16 cellular contexts compared by ENCODE assay signal in genomic region chr5:142825378-142826089, GRCh38. TPM values are rescaled to one million over a fixed set of nuclear protein-coding genes. Genes with fewer than 3 reads are reported as not detected.
A peak's percentile ranks its signal among the peaks of the same experiment; 100 is the strongest.
DNase-seq lines count a peak whose midpoint lies in the region; ATAC-seq and TF ChIP-seq lines count a peak whose summit lies in the region.
"Had no signal": no experiment of that assay in that cellular context is flagged by ENCODE, and none has a peak within 500 bp of the region (broad histone marks: within the 10 kb centered on the region; RNA-seq: fewer than 3 reads in every experiment).

No MANE protein-coding gene starts in this region.

- intact Hi-C loops in heart right ventricle (cut with DNase I) = loop anchor here in 3 of 10 donors (5.0 kb wide), 3 partner anchors 37 to 53 kb away; partner anchors contain the start of gene ARHGAP26 (in 1 of the 3)
- intact Hi-C loops in sigmoid colon (cut with DNase I) = loop anchor here (5.0 kb wide), 1 partner anchor 53 kb away; the partner anchor contains the start of gene ARHGAP26

- H3K4me1 ChIP-seq in heart right ventricle (peaks cover 24 to 97% (median 79%) of the 10 kb centered on the region in 9 donors), sigmoid colon (peaks cover 0 to 56% (median 44%) of the 10 kb centered on the region in 4 donors)

- TF ChIP-seq CTCF in heart right ventricle (IDR thresholded peaks at IDR 0.05) (no peak), sigmoid colon (IDR thresholded peaks at IDR 0.05) (no peak)

- ATAC-seq in heart right ventricle = peak; percentile 64 to 85 (median 78)
- ATAC-seq in GM19328 (IDR thresholded peaks at IDR 0.05; ENCODE audit: unreplicated experiment) = no peak
- ATAC-seq in stimulated activated memory B cell treated with anti-CD40 and anti-IgM and Interleukin-4, amounts not matched to agents 10 μg/mL and 1 μg/mL and 100 μg/mL, for 72 hours = no peak
- ATAC-seq: T-helper 17 cell had no signal

- H3K27ac Mint-ChIP-seq in stimulated activated memory B cell treated with anti-CD40 and anti-IgM and Interleukin-4, amounts not matched to agents 10 μg/mL and 1 μg/mL and 100 μg/mL, for 72 hours = no peak overlapping the region
- H3K27ac Mint-ChIP-seq: T-helper 17 cell had no signal

- H3K36me3 ChIP-seq in heart right ventricle (no peaks in the 10 kb centered on the region), sigmoid colon (no peaks in the 10 kb centered on the region)
- H3K36me3 ChIP-seq: BE2C had no signal

- H3K4me1 Mint-ChIP-seq in stimulated activated memory B cell treated with anti-CD40 and anti-IgM and Interleukin-4, amounts not matched to agents 10 μg/mL and 1 μg/mL and 100 μg/mL, for 72 hours = peaks cover 12% of the 10 kb centered on the region

- DNase-seq in ELF-1 (ENCODE audit: low read depth, low spot score) (peak; percentile 30), SW480 (ENCODE audit: low spot score) (peak; percentile 77), heart right ventricle (peak in 1 of 2 donors; percentile 72), sigmoid colon (no peak), NCI-H1105 (lab: John Stamatoyannopoulos, UW) (no peak)
- DNase-seq in activated CD4-positive, alpha-beta T cell treated with anti-CD3 and anti-CD28 coated beads, Interleukin-2, amount 50 U/mL, for 48 hours = no peak
- DNase-seq: activated naive CD8-positive, alpha-beta T cell treated with anti-CD3 and anti-CD28 coated beads, Interleukin-2, amount 10 ng/mL, durations not matched to agents 7 days and 5 days; BE2C; dorsolateral prefrontal cortex; GF-D8; Karpas-422; NCI-H2107; occipital lobe; T-helper 17 cell had no signal

- TF ChIP-seq POLR2A in sigmoid colon (IDR thresholded peaks at IDR 0.05) = no peak

- H3K9me3 ChIP-seq in heart right ventricle (peaks cover 0 to 10% (median 0%) of the 10 kb centered on the region in 11 donors), sigmoid colon (peaks cover 0 to 4% (median 0%) of the 10 kb centered on the region in 4 donors)
- H3K9me3 ChIP-seq: BE2C had no signal

- peak overlapping the region in 9 of 10 donors; percentile 57 to 76 (median 65) for H3K27ac ChIP-seq in heart right ventricle
- peak overlapping the region; percentile 28 to 50 (median 38) for H3K27ac ChIP-seq in sigmoid colon

- no peak for TF ChIP-seq EP300 in sigmoid colon (IDR thresholded peaks at IDR 0.05)

- no peak overlapping the region for H3K4me3 Mint-ChIP-seq in stimulated activated memory B cell treated with anti-CD40 and anti-IgM and Interleukin-4, amounts not matched to agents 10 μg/mL and 1 μg/mL and 100 μg/mL, for 72 hours
- H3K4me3 Mint-ChIP-seq: activated naive CD8-positive, alpha-beta T cell treated with anti-CD3 and anti-CD28 coated beads, Interleukin-2, amount 10 ng/mL, durations not matched to agents 7 days and 5 days; T-helper 17 cell had no signal

- 23 to 27% methylated on average over 13 of the region's 13 CpGs for WGBS in heart right ventricle, 2 donors
- WGBS in sigmoid colon, 2 donors = 53 to 75% methylated on average over 13 of the region's 13 CpGs

- H3K4me3 ChIP-seq in heart right ventricle = peak overlapping the region in 7 of 10 donors; percentile 5 to 35 (median 25)
- H3K4me3 ChIP-seq in sigmoid colon = peak overlapping the region in 1 of 4 donors; percentile 7

- no peaks in the 10 kb centered on the region for H3K9me3 Mint-ChIP-seq in stimulated activated memory B cell treated with anti-CD40 and anti-IgM and Interleukin-4, amounts not matched to agents 10 μg/mL and 1 μg/mL and 100 μg/mL, for 72 hours

- H3K27me3 Mint-ChIP-seq in stimulated activated memory B cell treated with anti-CD40 and anti-IgM and Interleukin-4, amounts not matched to agents 10 μg/mL and 1 μg/mL and 100 μg/mL, for 72 hours = no peaks in the 10 kb centered on the region
- H3K27me3 Mint-ChIP-seq: activated naive CD8-positive, alpha-beta T cell treated with anti-CD3 and anti-CD28 coated beads, Interleukin-2, amount 10 ng/mL, durations not matched to agents 7 days and 5 days; T-helper 17 cell had no signal

- H3K36me3 Mint-ChIP-seq in stimulated activated memory B cell treated with anti-CD40 and anti-IgM and Interleukin-4, amounts not matched to agents 10 μg/mL and 1 μg/mL and 100 μg/mL, for 72 hours = no peaks in the 10 kb centered on the region

- no peaks in the 10 kb centered on the region for H3K27me3 ChIP-seq in heart right ventricle
- no peaks in the 10 kb centered on the region for H3K27me3 ChIP-seq in sigmoid colon
- H3K27me3 ChIP-seq: BE2C, dorsolateral prefrontal cortex had no signal

RNA-seq across cellular contexts. Expression of gene ARHGAP26, which starts 55.4 kb away (rescaled TPM):
- total RNA-seq in heart right ventricle (10 to 100 TPM; 31.7 to 45.8 (median 39.1) TPM), sigmoid colon (10 to 100 TPM; 13.3 to 25.5 (median 21.7) TPM)
- polyA plus RNA-seq in heart right ventricle (10 to 100 TPM in 1 of 2 donors, 1 to 10 TPM in 1; 7.5 to 17.8 TPM), sigmoid colon (10 to 100 TPM in 1 of 3 donors, 1 to 10 TPM in 2; 5.4 to 19.1 (median 9.0) TPM)

Comparison
In these comparisons a context has a peak if more than half of its experiments do, and no peak if none do; other contexts are left out.
1. DNase-seq: peak in ELF-1 (single experiment) and SW480 (single experiment); none in sigmoid colon (single experiment), NCI-H1105 (single experiment) and activated CD4-positive, alpha-beta T cell treated with anti-CD3 and anti-CD28 coated beads, Interleukin-2, amount 50 U/mL, for 48 hours (0 of 2).
2. ATAC-seq: peak in heart right ventricle (8 of 8); none in GM19328 (single experiment) and stimulated activated memory B cell treated with anti-CD40 and anti-IgM and Interleukin-4, amounts not matched to agents 10 μg/mL and 1 μg/mL and 100 μg/mL, for 72 hours (single experiment).